Comparison of ENCODE assay signal across 15 cellular contexts in genomic region chr7:155229548-155230168, GRCh38.
DNase-seq lines count a peak whose midpoint lies in the region; ATAC-seq and TF ChIP-seq lines count a peak whose summit lies in the region.
"Had no signal": no experiment of that assay in that cellular context is flagged by ENCODE, and none has a peak within 500 bp of the region (broad histone marks: within the 10 kb centered on the region; RNA-seq: fewer than 3 reads in every experiment).

No MANE protein-coding gene starts in this region.

- no peak overlapping the region for H3K4me2 ChIP-seq in mammary epithelial cell (ENCODE audit: insufficient read depth, low read depth, low read length)
- no peak overlapping the region for H3K4me2 ChIP-seq in neural progenitor cell
- H3K4me2 ChIP-seq: GM23338, KMS-11 had no signal

- peaks cover 9% of the 10 kb centered on the region for H3K27me3 Mint-ChIP-seq in neural progenitor cell (ENCODE audit: insufficient read depth, low read depth)

- H3K27ac Mint-ChIP-seq in neural progenitor cell, result peak overlapping the region; percentile 46
- H3K27ac Mint-ChIP-seq: GM23338 had no signal

- H3K9me3 ChIP-seq in mammary epithelial cell (replicated peaks; ENCODE audit: insufficient read depth, low read length) (no peaks in the 10 kb centered on the region), neural progenitor cell (ENCODE audit: low read depth) (no peaks in the 10 kb centered on the region)
- H3K9me3 ChIP-seq: spleen had no signal

- H3K27ac ChIP-seq in ACC112 (ENCODE audit: low read depth, low read length) (peak overlapping the region; percentile 62; the same call in 1 of the 2 replicates), mammary epithelial cell (ENCODE audit: insufficient read depth, low read depth, low read length) (peak overlapping the region; percentile 85), neural progenitor cell (no peak overlapping the region)
- H3K27ac ChIP-seq: KMS-11, spleen had no signal

- H3K9me3 Mint-ChIP-seq in neural progenitor cell, result peaks cover 2% of the 10 kb centered on the region
- H3K9me3 Mint-ChIP-seq: GM23338 had no signal

- in situ Hi-C loops in mammary epithelial cell (cut with MboI; ENCODE audit: low sequenced_read_pairs in 2 of 2), result no loop called here

- no peaks in the 10 kb centered on the region for H3K79me2 ChIP-seq in ACC112 (ENCODE audit: control insufficient read depth, insufficient read depth, low read length, unreplicated experiment)
- H3K79me2 ChIP-seq in mammary epithelial cell (ENCODE audit: insufficient read depth, low read length), result no peaks in the 10 kb centered on the region
- no peaks in the 10 kb centered on the region for H3K79me2 ChIP-seq in neural progenitor cell (ENCODE audit: low read depth)

- WGBS in mammary epithelial cell (ENCODE audit: low coverage, missing lambda C conversion rate), result 85% methylated on average over 13 of the region's 14 CpGs

- DNase-seq in M059J (ENCODE audit: low read depth) (peak; percentile 75), mammary epithelial cell (no peak), neural progenitor cell (ENCODE audit: low spot score) (no peak), NCI-H1436 (lab: John Stamatoyannopoulos, UW) (no peak), GDM1 (lab: John Stamatoyannopoulos, UW) (no peak)
- DNase-seq: DMS153, NCI-H1694 treated with DMSO at 0.1 percent for 48 hours, NCI-H748 treated with DMSO at 0.1 percent for 48 hours, SHP77 had no signal

- ATAC-seq in HG03354 (IDR thresholded peaks at IDR 0.05; ENCODE audit: poor library complexity, severe bottlenecking, unreplicated experiment), result no peak
- ATAC-seq in HG03565 (IDR thresholded peaks at IDR 0.05; ENCODE audit: unreplicated experiment), result no peak

- TSS peak; percentile 93 for BruUV-seq in mammary epithelial cell (replicated peaks; lab: Mats Ljungman, UMichigan)

- H3K27me3 ChIP-seq in ACC112 (ENCODE audit: insufficient read depth, low read length) (no peaks in the 10 kb centered on the region), mammary epithelial cell (ENCODE audit: insufficient read depth, low read length) (no peaks in the 10 kb centered on the region), neural progenitor cell (peaks cover 25% of the 10 kb centered on the region)

- H3K4me1 ChIP-seq in ACC112 (ENCODE audit: control insufficient read depth, insufficient read depth, low read length, unreplicated experiment) (peaks cover 11% of the 10 kb centered on the region), mammary epithelial cell (ENCODE audit: insufficient read depth, low read length) (peaks cover 12% of the 10 kb centered on the region), neural progenitor cell (peaks cover 12% of the 10 kb centered on the region)
- H3K4me1 ChIP-seq: spleen had no signal

- H3F3A ChIP-seq in neural progenitor cell (ENCODE audit: low read depth), result no peaks in the 10 kb centered on the region

- peak overlapping the region; percentile 12 for H3K4me3 Mint-ChIP-seq in neural progenitor cell
- H3K4me3 Mint-ChIP-seq: GM23338 had no signal

- H3K9ac ChIP-seq in mammary epithelial cell (ENCODE audit: insufficient read depth, low read length) (peak overlapping the region; percentile 35), neural progenitor cell (no peak overlapping the region)
- H3K9ac ChIP-seq: KMS-11 had no signal

- peaks cover 2% of the 10 kb centered on the region for H3K36me3 Mint-ChIP-seq in neural progenitor cell

- no peaks in the 10 kb centered on the region for H3K36me3 ChIP-seq in ACC112 (ENCODE audit: insufficient read depth, low read length)
- no peaks in the 10 kb centered on the region for H3K36me3 ChIP-seq in mammary epithelial cell (ENCODE audit: insufficient read depth, low read length)
- no peaks in the 10 kb centered on the region for H3K36me3 ChIP-seq in neural progenitor cell
- H3K36me3 ChIP-seq: spleen had no signal

- no peak overlapping the region for H3K4me3 ChIP-seq in ACC112 (ENCODE audit: low read depth, low read length)
- no peak overlapping the region for H3K4me3 ChIP-seq in mammary epithelial cell (replicated peaks in 1 of 3; ENCODE audit: insufficient read depth in 1 of 3, low read depth in 2 of 3, low read length in 3 of 3)
- no peak overlapping the region for H3K4me3 ChIP-seq in neural progenitor cell
- H3K4me3 ChIP-seq: GM23338, spleen had no signal

- dilution Hi-C loops in mammary epithelial cell (cut with HindIII; ENCODE audit: low sequenced_read_pairs), result loop anchor here (5.0 kb wide), 2 partner anchors 42 to 58 kb away; no protein-coding TSS in a partner anchor

- H2AFZ ChIP-seq in ACC112 (ENCODE audit: low read length, unreplicated experiment) (no peak overlapping the region), mammary epithelial cell (ENCODE audit: low read depth, low read length) (peak overlapping the region; percentile 47), neural progenitor cell (replicated peaks) (no peak overlapping the region)
- H2AFZ ChIP-seq: GM23338 had no signal

- intact Hi-C loops in mammary epithelial cell (cut with micrococcal nuclease), result loop anchor here (1.0 to 2.0 kb wide), 4 partner anchors 15 to 67 kb away; partner anchors contain the start of gene INSIG1

- H4K20me1 ChIP-seq in mammary epithelial cell (ENCODE audit: insufficient read depth, low read length), result no peaks in the 10 kb centered on the region
- no peaks in the 10 kb centered on the region for H4K20me1 ChIP-seq in neural progenitor cell (ENCODE audit: low read depth)

- CTCF ChIA-PET in mammary epithelial cell (lab: Charles Lee; ENCODE audit: low non-redundant PET), result no interaction called here

- peaks cover 48% of the 10 kb centered on the region for H3K4me1 Mint-ChIP-seq in neural progenitor cell

- TF ChIP-seq CTCF in mammary epithelial cell (conservative IDR thresholded peaks at IDR 0.05 in 1 of 2, IDR thresholded peaks at IDR 0.05 in 1 of 2; ENCODE audit: extremely low read depth in 1 of 2, insufficient read depth in 1 of 2, low read depth in 1 of 2, low read length in 2 of 2) (no peak), neural progenitor cell (IDR thresholded peaks at IDR 0.05) (no peak)
